27 cellular contexts compared by ENCODE assay signal in the genomic region with DNA sequence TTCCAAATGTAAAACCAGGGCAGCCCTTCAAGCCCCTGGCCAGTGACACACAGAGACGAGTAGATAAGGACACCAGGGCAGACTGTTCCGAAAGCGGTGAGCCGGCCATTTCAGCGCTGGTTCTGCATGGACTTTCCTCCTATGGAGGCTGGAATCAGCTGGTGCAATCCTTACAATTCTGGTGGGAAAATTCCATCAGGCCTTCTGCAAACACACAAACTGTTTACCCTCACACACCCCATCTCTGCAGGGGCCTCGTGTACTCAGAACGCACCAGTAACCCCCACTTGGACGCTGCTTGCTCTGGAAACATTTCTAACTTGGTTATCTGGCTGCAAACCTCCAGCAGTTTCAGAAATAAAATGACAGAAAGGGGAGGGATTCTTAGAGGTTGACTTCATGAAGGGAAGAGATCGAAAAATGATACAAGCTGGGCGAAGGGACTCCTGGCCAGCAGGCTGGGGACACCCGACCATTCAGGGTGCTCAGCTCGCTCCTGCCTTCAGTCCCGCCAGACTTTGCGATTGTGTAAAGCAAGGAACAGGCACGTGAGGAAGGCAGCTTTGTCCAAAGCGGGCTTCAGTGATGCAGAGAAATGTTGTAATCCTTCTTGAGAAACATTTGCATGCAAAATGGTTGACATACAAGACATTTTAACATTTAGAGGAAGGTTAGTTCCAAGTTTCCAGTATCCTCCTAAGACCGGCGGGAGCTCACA. TPM values are rescaled to one million over a fixed set of nuclear protein-coding genes. Genes with fewer than 3 reads are reported as not detected.
"Had no signal": no experiment of that assay in that cellular context is flagged by ENCODE, and none has a peak within 500 bp of the region (broad histone marks: within the 10 kb centered on the region; RNA-seq: fewer than 3 reads in every experiment).

No MANE protein-coding gene starts in this region.

- H3K27ac Mint-ChIP-seq: activated naive CD8-positive, alpha-beta T cell treated with anti-CD3 and anti-CD28 coated beads for 36 hours; activated T-cell treated with anti-CD3 and anti-CD28 coated beads, Interleukin-2, amount 50 U/mL, for 24 hours; activated T-helper 17 cell treated with anti-CD3 and anti-CD28 coated beads, Interleukin-2, amount 50 U/mL, for 72 hours; type B pancreatic cell had no signal

- H3K4me1 ChIP-seq: breast epithelium, colonic mucosa, left lung had no signal

- H3K36me3 Mint-ChIP-seq: activated naive CD8-positive, alpha-beta T cell treated with anti-CD3 and anti-CD28 coated beads for 36 hours; naive B cell; type B pancreatic cell had no signal

- DNase-seq: activated CD4-positive, alpha-beta T cell treated with anti-CD3 and anti-CD28 coated beads for 1 hour; activated CD4-positive, alpha-beta T cell treated with anti-CD3 and anti-CD28 coated beads, Interleukin-2, amount 50 U/mL, for 1 hour; activated CD8-positive, alpha-beta memory T cell treated with anti-CD3 and anti-CD28 coated beads, Interleukin-2, amount 50 U/mL, for 4 hours; activated naive CD8-positive, alpha-beta T cell treated with anti-CD3 and anti-CD28 coated beads for 36 hours; activated T-cell treated with anti-CD3 and anti-CD28 coated beads, Interleukin-2, amount 50 U/mL, for 24 hours; colonic mucosa; dorsolateral prefrontal cortex; effector memory CD8-positive, alpha-beta T cell; foreskin melanocyte; glutamatergic neuron; hippocampal formation; kidney glomerular epithelial cell; naive B cell; occipital lobe; stimulated activated CD4-positive, alpha-beta T cell treated with anti-CD3 and anti-CD28 coated beads, Interleukin-4, amount 100 ng/mL, for 24 hours; stimulated activated naive CD4-positive, alpha-beta T cell treated with Interleukin-2 at 50 U/mL for 16 hours; WERI-Rb-1 had no signal

- H3K9me3 ChIP-seq: breast epithelium, colonic mucosa, left lung, thoracic aorta had no signal

- H3K4me3 ChIP-seq: breast epithelium, colonic mucosa, dorsolateral prefrontal cortex, left lung, lung, thoracic aorta had no signal

- H3K27ac ChIP-seq: breast epithelium, colonic mucosa, dorsolateral prefrontal cortex, left lung, thoracic aorta, WERI-Rb-1 had no signal

- H3K4me1 Mint-ChIP-seq: activated naive CD8-positive, alpha-beta T cell treated with anti-CD3 and anti-CD28 coated beads for 36 hours; activated T-helper 17 cell treated with anti-CD3 and anti-CD28 coated beads, Interleukin-2, amount 50 U/mL, for 72 hours; central memory CD8-positive, alpha-beta T cell; naive B cell had no signal

- H3K9me3 Mint-ChIP-seq: activated naive CD8-positive, alpha-beta T cell treated with anti-CD3 and anti-CD28 coated beads for 36 hours; activated T-cell treated with anti-CD3 and anti-CD28 coated beads, Interleukin-2, amount 50 U/mL, for 24 hours; activated T-helper 17 cell treated with anti-CD3 and anti-CD28 coated beads, Interleukin-2, amount 50 U/mL, for 72 hours; central memory CD8-positive, alpha-beta T cell; effector memory CD8-positive, alpha-beta T cell; naive B cell; type B pancreatic cell had no signal

- H3K36me3 ChIP-seq: breast epithelium, colonic mucosa, left lung, thoracic aorta, WERI-Rb-1 had no signal

- H3K27me3 ChIP-seq: colonic mucosa had no signal

- H3K4me3 Mint-ChIP-seq: activated naive CD8-positive, alpha-beta T cell treated with anti-CD3 and anti-CD28 coated beads for 36 hours; activated T-cell treated with anti-CD3 and anti-CD28 coated beads, Interleukin-2, amount 50 U/mL, for 24 hours; activated T-helper 17 cell treated with anti-CD3 and anti-CD28 coated beads, Interleukin-2, amount 50 U/mL, for 72 hours; central memory CD8-positive, alpha-beta T cell; effector memory CD8-positive, alpha-beta T cell; naive B cell; type B pancreatic cell had no signal

- ATAC-seq: activated T-helper 17 cell treated with anti-CD3 and anti-CD28 coated beads, Interleukin-2, amount 50 U/mL, for 72 hours; effector memory CD8-positive, alpha-beta T cell; esophagus mucosa; left lung had no signal

RNA-seq across cellular contexts. Expression of gene SHH, which starts 19.7 kb away (rescaled TPM):
- total RNA-seq: activated naive CD8-positive, alpha-beta T cell treated with anti-CD3 and anti-CD28 coated beads for 36 hours; activated T-helper 17 cell treated with anti-CD3 and anti-CD28 coated beads, Interleukin-2, amount 50 U/mL, for 72 hours; breast epithelium; endothelial cell of umbilical vein; esophagus mucosa; mesenteric fat pad had no signal
- polyA plus RNA-seq: endothelial cell of umbilical vein had no signal
